ENCODE assay signal across 26 cellular contexts in the genomic region with DNA sequence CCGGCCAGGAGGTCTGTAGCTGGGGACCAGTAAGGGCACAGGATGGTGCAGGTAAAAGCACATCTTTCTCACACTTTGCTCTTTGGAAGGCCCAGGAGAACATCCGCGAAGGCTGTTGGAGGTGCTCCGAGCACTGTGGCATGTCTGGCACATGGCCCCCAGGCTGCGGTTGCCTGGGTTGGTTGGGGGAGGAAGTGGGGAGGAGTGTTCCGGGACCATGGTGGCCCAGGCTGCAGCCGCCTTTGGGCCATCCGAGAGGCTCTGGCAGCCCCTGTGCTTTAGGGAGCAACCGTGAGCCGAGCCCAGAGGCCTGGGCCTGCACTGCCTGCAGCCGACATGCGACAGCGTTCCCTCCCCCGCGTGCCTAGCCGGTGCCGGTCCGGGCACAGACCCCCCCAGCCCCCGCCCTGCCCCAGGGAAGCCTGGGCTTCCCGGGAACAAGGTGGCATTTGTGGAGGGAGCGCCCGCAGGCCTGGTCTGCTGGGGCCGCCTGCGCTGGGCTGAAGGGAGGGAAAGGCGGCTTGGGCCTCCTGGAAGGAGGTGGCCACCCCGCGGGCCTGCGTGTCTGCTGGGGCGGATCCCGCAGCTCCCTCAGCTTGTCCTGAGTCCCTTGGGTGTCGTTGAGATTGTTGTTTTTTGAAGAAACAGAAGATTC. TPM values are rescaled to one million over a fixed set of nuclear protein-coding genes. Genes with fewer than 3 reads are reported as not detected.
A peak's percentile ranks its signal among the peaks of the same experiment; 100 is the strongest.
DNase-seq lines count a peak whose midpoint lies in the region; ATAC-seq and TF ChIP-seq lines count a peak whose summit lies in the region.
"Had no signal": no experiment of that assay in that cellular context is flagged by ENCODE, and none has a peak within 500 bp of the region (broad histone marks: within the 10 kb centered on the region; RNA-seq: fewer than 3 reads in every experiment).

No MANE protein-coding gene starts in this region.

- no peaks in the 10 kb centered on the region for H3K9me3 ChIP-seq in left ventricle myocardium inferior (replicated peaks)
- H3K9me3 ChIP-seq: esophagus squamous epithelium, stomach, tibial nerve had no signal

- peaks cover 9 to 17% (median 13%) of the 10 kb centered on the region in 3 donors for H3K4me1 Mint-ChIP-seq in IgD-negative memory B cell
- peaks cover 11% of the 10 kb centered on the region for H3K4me1 Mint-ChIP-seq in activated naive CD8-positive, alpha-beta T cell treated with anti-CD3 and anti-CD28 coated beads, Interleukin-2, amount 10 ng/mL, durations not matched to agents 7 days and 5 days
- peaks cover 27 to 59% of the 10 kb centered on the region in 2 donors for H3K4me1 Mint-ChIP-seq in stimulated activated naive B cell treated with anti-CD40 and anti-IgM and Interleukin-4, amounts not matched to agents 10 μg/mL and 1 μg/mL and 100 μg/mL, for 72 hours

- peaks cover 75% of the 10 kb centered on the region for H3K4me1 ChIP-seq in left ventricle myocardium inferior
- H3K4me1 ChIP-seq: parathyroid adenoma had no signal

- no peaks in the 10 kb centered on the region for H3K27me3 ChIP-seq in left ventricle myocardium inferior (ENCODE audit: low read depth)
- H3K27me3 ChIP-seq: esophagus squamous epithelium, stomach, tibial nerve had no signal

- peaks cover 3% of the 10 kb centered on the region for H3K36me3 Mint-ChIP-seq in IgD-negative memory B cell
- peaks cover 3% of the 10 kb centered on the region for H3K36me3 Mint-ChIP-seq in activated naive CD8-positive, alpha-beta T cell treated with anti-CD3 and anti-CD28 coated beads, Interleukin-2, amount 10 ng/mL, durations not matched to agents 7 days and 5 days
- peaks cover 35 to 67% of the 10 kb centered on the region in 2 donors for H3K36me3 Mint-ChIP-seq in stimulated activated naive B cell treated with anti-CD40 and anti-IgM and Interleukin-4, amounts not matched to agents 10 μg/mL and 1 μg/mL and 100 μg/mL, for 72 hours
- H3K36me3 Mint-ChIP-seq: natural killer cell treated with Interleukin-12 subunit alpha and Interleukin-12 subunit beta and Interleukin-15 and Interleukin-18, amount 100 ng/mL, for 72 hours had no signal

- H3K4me3 ChIP-seq in left ventricle myocardium inferior, result no peak overlapping the region
- H3K4me3 ChIP-seq: coronary artery, esophagus squamous epithelium, K562, stomach, tibial nerve had no signal

- no peak for DNase-seq in left ventricle myocardium inferior
- no peak for DNase-seq in cardiac septum (ENCODE audit: low spot score)
- no peak for DNase-seq in activated naive CD8-positive, alpha-beta T cell treated with anti-CD3 and anti-CD28 coated beads, Interleukin-2, amount 10 ng/mL, durations not matched to agents 7 days and 5 days
- no peak for DNase-seq in stimulated activated naive B cell treated with anti-CD40 and anti-IgM and Interleukin-4, amounts not matched to agents 10 μg/mL and 1 μg/mL and 100 μg/mL, for 72 hours
- no peak for DNase-seq in DMS153 (lab: John Stamatoyannopoulos, UW)
- DNase-seq: amniotic stem cell; esophagus squamous epithelium; hypothalamus; midbrain; NCI-H1694; NCI-H2171 treated with DMSO at 0.1 percent for 48 hours; NCI-H524 treated with DMSO at 0.1 percent for 48 hours; right cardiac atrium; SHP77 treated with DMSO at 0.1 percent for 48 hours; stimulated activated CD4-positive, alpha-beta T cell treated with anti-CD3 and anti-CD28 coated beads, Interleukin-12 subunit alpha, Interleukin-12 subunit beta, amount 100 ng/mL, for 4 hours; stomach; SW 1271 had no signal

- POLR2A ChIA-PET in activated naive CD8-positive, alpha-beta T cell treated with anti-CD3 and anti-CD28 coated beads, Interleukin-2, amount 10 ng/mL, durations not matched to agents 7 days and 5 days (lab: Charles Lee), result no interaction called here

- H3K27ac Mint-ChIP-seq in IgD-negative memory B cell, result peak overlapping the region in 2 of 3 donors; percentile 23 to 91
- H3K27ac Mint-ChIP-seq in activated naive CD8-positive, alpha-beta T cell treated with anti-CD3 and anti-CD28 coated beads, Interleukin-2, amount 10 ng/mL, durations not matched to agents 7 days and 5 days, result peak overlapping the region; percentile 21
- peak overlapping the region; percentile 47 for H3K27ac Mint-ChIP-seq in stimulated activated naive B cell treated with anti-CD40 and anti-IgM and Interleukin-4, amounts not matched to agents 10 μg/mL and 1 μg/mL and 100 μg/mL, for 72 hours
- H3K27ac Mint-ChIP-seq: natural killer cell treated with Interleukin-12 subunit alpha and Interleukin-12 subunit beta and Interleukin-15 and Interleukin-18, amount 100 ng/mL, for 72 hours had no signal

- peaks cover 5% of the 10 kb centered on the region for H3K27me3 Mint-ChIP-seq in IgD-negative memory B cell
- no peaks in the 10 kb centered on the region for H3K27me3 Mint-ChIP-seq in activated naive CD8-positive, alpha-beta T cell treated with anti-CD3 and anti-CD28 coated beads, Interleukin-2, amount 10 ng/mL, durations not matched to agents 7 days and 5 days
- no peaks in the 10 kb centered on the region for H3K27me3 Mint-ChIP-seq in stimulated activated naive B cell treated with anti-CD40 and anti-IgM and Interleukin-4, amounts not matched to agents 10 μg/mL and 1 μg/mL and 100 μg/mL, for 72 hours
- H3K27me3 Mint-ChIP-seq: natural killer cell treated with Interleukin-12 subunit alpha and Interleukin-12 subunit beta and Interleukin-15 and Interleukin-18, amount 100 ng/mL, for 72 hours had no signal

- H3K9me3 Mint-ChIP-seq in IgD-negative memory B cell, result no peaks in the 10 kb centered on the region
- H3K9me3 Mint-ChIP-seq in activated naive CD8-positive, alpha-beta T cell treated with anti-CD3 and anti-CD28 coated beads, Interleukin-2, amount 10 ng/mL, durations not matched to agents 7 days and 5 days, result no peaks in the 10 kb centered on the region
- H3K9me3 Mint-ChIP-seq in stimulated activated naive B cell treated with anti-CD40 and anti-IgM and Interleukin-4, amounts not matched to agents 10 μg/mL and 1 μg/mL and 100 μg/mL, for 72 hours, result no peaks in the 10 kb centered on the region
- H3K9me3 Mint-ChIP-seq: natural killer cell treated with Interleukin-12 subunit alpha and Interleukin-12 subunit beta and Interleukin-15 and Interleukin-18, amount 100 ng/mL, for 72 hours had no signal

- H3K36me3 ChIP-seq in left ventricle myocardium inferior, result peaks cover 49% of the 10 kb centered on the region

- H3K4me3 Mint-ChIP-seq in IgD-negative memory B cell, result no peak overlapping the region
- no peak overlapping the region for H3K4me3 Mint-ChIP-seq in activated naive CD8-positive, alpha-beta T cell treated with anti-CD3 and anti-CD28 coated beads, Interleukin-2, amount 10 ng/mL, durations not matched to agents 7 days and 5 days
- no peak overlapping the region for H3K4me3 Mint-ChIP-seq in stimulated activated naive B cell treated with anti-CD40 and anti-IgM and Interleukin-4, amounts not matched to agents 10 μg/mL and 1 μg/mL and 100 μg/mL, for 72 hours
- H3K4me3 Mint-ChIP-seq: natural killer cell treated with Interleukin-12 subunit alpha and Interleukin-12 subunit beta and Interleukin-15 and Interleukin-18, amount 100 ng/mL, for 72 hours had no signal

- ATAC-seq in activated naive CD8-positive, alpha-beta T cell treated with anti-CD3 and anti-CD28 coated beads, Interleukin-2, amount 10 ng/mL, durations not matched to agents 7 days and 5 days (ENCODE audit: low read depth), result no peak
- no peak for ATAC-seq in stimulated activated naive B cell treated with anti-CD40 and anti-IgM and Interleukin-4, amounts not matched to agents 10 μg/mL and 1 μg/mL and 100 μg/mL, for 72 hours (replicated peaks)
- no peak for ATAC-seq in GM19023 (IDR thresholded peaks at IDR 0.05; ENCODE audit: unreplicated experiment)
- ATAC-seq in GM18502 (IDR thresholded peaks at IDR 0.05; ENCODE audit: poor library complexity, unreplicated experiment), result no peak
- ATAC-seq: K562; natural killer cell treated with Interleukin-12 subunit alpha and Interleukin-12 subunit beta and Interleukin-15 and Interleukin-18, amount 100 ng/mL, for 72 hours; Panc1 had no signal

- H3K27ac ChIP-seq in left ventricle myocardium inferior (replicated peaks), result peak overlapping the region; percentile 66
- H3K27ac ChIP-seq: coronary artery, parathyroid adenoma had no signal

- no peak for TF ChIP-seq CTCF in left ventricle myocardium inferior (IDR thresholded peaks at IDR 0.05; ENCODE audit: borderline replicate concordance)

- intact Hi-C loops in left ventricle myocardium inferior (cut with micrococcal nuclease) (loop anchor here (10.0 kb wide), 1 partner anchor 113 kb away; no protein-coding TSS in a partner anchor), cardiac septum (cut with DNase I) (no loop called here)

RNA-seq across cellular contexts. Expression of gene GRAMD4, which starts 57.9 kb away (rescaled TPM):
- total RNA-seq in left ventricle myocardium inferior, result 77.6 TPM
- 64.8 TPM for total RNA-seq in cardiac septum
- 18.4 TPM for polyA plus RNA-seq in IgD-negative memory B cell
- 10 to 100 TPM; 20.2 to 23.2 TPM for total RNA-seq in activated naive CD8-positive, alpha-beta T cell treated with anti-CD3 and anti-CD28 coated beads, Interleukin-2, amount 10 ng/mL, durations not matched to agents 7 days and 5 days

RNA-seq across cellular contexts. Expression of gene CERK, which starts 59.9 kb away (rescaled TPM):
- total RNA-seq in left ventricle myocardium inferior, result 76.9 TPM
- 60.0 TPM for total RNA-seq in cardiac septum
- 11.7 TPM for polyA plus RNA-seq in IgD-negative memory B cell
- total RNA-seq in activated naive CD8-positive, alpha-beta T cell treated with anti-CD3 and anti-CD28 coated beads, Interleukin-2, amount 10 ng/mL, durations not matched to agents 7 days and 5 days, result 10 to 100 TPM; 90.8 to 94.9 TPM
